In the genomic region with DNA sequence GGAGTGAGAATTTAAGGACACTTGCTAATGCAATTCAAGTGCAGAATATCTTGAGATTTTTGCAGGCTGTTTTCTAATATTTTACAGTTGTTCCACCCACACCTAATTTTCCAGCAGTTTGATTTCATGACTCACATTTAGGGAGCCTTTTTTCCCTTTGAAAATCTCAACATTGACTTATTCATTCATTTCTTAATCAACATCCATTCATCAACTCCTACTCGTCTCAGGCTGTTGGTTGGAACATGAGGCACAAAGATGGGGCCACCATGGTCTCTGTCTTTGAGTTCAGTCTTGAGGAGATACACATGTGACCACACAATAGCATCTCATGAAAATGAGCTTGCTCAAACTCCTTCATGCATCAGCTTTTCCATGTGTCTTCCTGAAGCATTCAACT, we compare ENCODE assay signal across 21 cellular contexts.
"Had no signal": no experiment of that assay in that cellular context is flagged by ENCODE, and none has a peak within 500 bp of the region (broad histone marks: within the 10 kb centered on the region; RNA-seq: fewer than 3 reads in every experiment).

No MANE protein-coding gene starts in this region.

- H3K4me1 Mint-ChIP-seq: naive B cell; stimulated activated naive B cell treated with anti-CD40 and anti-IgM and Interleukin-4, amounts not matched to agents 10 μg/mL and 1 μg/mL and 100 μg/mL, for 72 hours had no signal

- H3K4me3 Mint-ChIP-seq: endodermal cell; naive B cell; nephron; stimulated activated naive B cell treated with anti-CD40 and anti-IgM and Interleukin-4, amounts not matched to agents 10 μg/mL and 1 μg/mL and 100 μg/mL, for 72 hours had no signal

- H3K36me3 ChIP-seq: colonic mucosa, gastrocnemius medialis, prostate gland, spleen, stomach had no signal

- H2AFZ ChIP-seq: parathyroid adenoma had no signal

- H3K9me3 ChIP-seq: colonic mucosa, gastrocnemius medialis, prostate gland, spleen, stomach had no signal

- H3K27ac Mint-ChIP-seq: endodermal cell; naive B cell; nephron; stimulated activated naive B cell treated with anti-CD40 and anti-IgM and Interleukin-4, amounts not matched to agents 10 μg/mL and 1 μg/mL and 100 μg/mL, for 72 hours had no signal

- H3K27me3 ChIP-seq: colonic mucosa, gastrocnemius medialis, spleen, stomach had no signal

- H3K9me3 Mint-ChIP-seq: endodermal cell, nephron had no signal

- H3K79me2 ChIP-seq: parathyroid adenoma had no signal

- H3K4me1 ChIP-seq: colonic mucosa, parathyroid adenoma, prostate gland had no signal

- H3K4me3 ChIP-seq: colonic mucosa, gastrocnemius medialis, lung, prostate gland, spleen, stomach had no signal

- DNase-seq: colonic mucosa; effector CD4-positive, alpha-beta T cell; gastrocnemius medialis; islet precursor cell; left ventricle myocardium superior; mesendoderm; naive B cell; spleen; stimulated activated CD4-positive, alpha-beta T cell treated with anti-CD3 and anti-CD28 coated beads, Interleukin-15, amount 100 ng/mL, for 24 hours; stimulated activated CD4-positive, alpha-beta T cell treated with anti-CD3 and anti-CD28 coated beads, Interleukin-2, amount 100 ng/mL, for 24 hours; stimulated activated CD4-positive, alpha-beta T cell treated with anti-CD3 and anti-CD28 coated beads, Interleukin-4, amount 100 ng/mL, for 4 hours; stimulated activated naive B cell treated with anti-CD40 and anti-IgM and Interleukin-4, amounts not matched to agents 10 μg/mL and 1 μg/mL and 100 μg/mL, for 72 hours; stomach; substantia nigra; trophoblast cell had no signal

- H3K9ac ChIP-seq: parathyroid adenoma had no signal

- ATAC-seq: gastrocnemius medialis; left ventricle myocardium superior; sciatic nerve; stimulated activated naive B cell treated with anti-CD40 and anti-IgM and Interleukin-4, amounts not matched to agents 10 μg/mL and 1 μg/mL and 100 μg/mL, for 72 hours had no signal

- H3K27ac ChIP-seq: colonic mucosa, parathyroid adenoma, prostate gland, spleen, stomach had no signal
